7 cellular contexts compared by ENCODE assay signal in genomic region chr22:19756288-19757128, GRCh38. TPM values are rescaled to one million over a fixed set of nuclear protein-coding genes. Genes with fewer than 3 reads are reported as not detected.
A peak's percentile ranks its signal among the peaks of the same experiment; 100 is the strongest.
DNase-seq lines count a peak whose midpoint lies in the region; ATAC-seq and TF ChIP-seq lines count a peak whose summit lies in the region.

No MANE protein-coding gene starts in this region.

- ATAC-seq in foreskin keratinocyte = peak; percentile 64
- ATAC-seq in HG03097 (IDR thresholded peaks at IDR 0.05; ENCODE audit: low FRiP score, unreplicated experiment) = no peak
- ATAC-seq in GM21360 (IDR thresholded peaks at IDR 0.05; ENCODE audit: unreplicated experiment) = no peak

- H3K27ac ChIP-seq in foreskin keratinocyte = no peak overlapping the region

- TF ChIP-seq CTCF in GM13977 (IDR thresholded peaks at IDR 0.05; ENCODE audit: extremely low read depth, insufficient read depth, missing control alignments) = peak; percentile 72
- peak; percentile 74 for TF ChIP-seq CTCF in foreskin keratinocyte (conservative IDR thresholded peaks at IDR 0.05)

- H3K27me3 ChIP-seq in foreskin keratinocyte = peaks cover 91% of the 10 kb centered on the region

- DNase-seq in GM13977 (ENCODE audit: low spot score) (peak; percentile 89), NCI-H82 (lab: John Stamatoyannopoulos, UW) (peak; percentile 69), activated T-helper 1 cell treated with Interleukin-2 at 50 U/mL for 16 hours (ENCODE audit: low read depth) (peak; percentile 60), foreskin keratinocyte (no peak)
- peak; percentile 28 to 53 (median 46) for DNase-seq in stimulated activated CD4-positive, alpha-beta T cell treated with anti-CD3 and anti-CD28 coated beads, Interleukin-12 subunit alpha, Interleukin-12 subunit beta, amount 100 ng/mL, for 48 hours (ENCODE audit: low read depth in 2 of 3, low spot score in 1 of 3)

- H3K4me1 ChIP-seq in foreskin keratinocyte = no peaks in the 10 kb centered on the region

- in situ Hi-C loops in GM13977 (cut with MboI; ENCODE audit: low pct_unique_long_range_greater_than_20kb, low sequenced_read_pairs, unreplicated experiment) = no loop called here

RNA-seq across cellular contexts. Expression of gene TBX1, which starts 4.1 kb away (rescaled TPM):
- 0.54 and 0.63 TPM in 2 replicates for total RNA-seq in foreskin keratinocyte
- polyA plus RNA-seq in foreskin keratinocyte = 0.51 and 1.3 TPM in 2 replicates

RNA-seq across cellular contexts. Expression of gene GP1BB, which starts 33.2 kb away (rescaled TPM):
- total RNA-seq in foreskin keratinocyte = 0.21 and 0.54 TPM in 2 replicates
- 0.28 and 0.56 TPM in 2 replicates for polyA plus RNA-seq in foreskin keratinocyte

RNA-seq across cellular contexts. Expression of gene SEPTIN5, which starts 42.2 kb away (rescaled TPM):
- total RNA-seq in foreskin keratinocyte = 4.8 and 6.1 TPM in 2 replicates
- 4.6 and 6.5 TPM in 2 replicates for polyA plus RNA-seq in foreskin keratinocyte

Comparison
In these comparisons a context has a peak if more than half of its experiments do, and no peak if none do; other contexts are left out.
1. DNase-seq: peak in GM13977 (single experiment), NCI-H82 (single experiment), activated T-helper 1 cell treated with Interleukin-2 at 50 U/mL for 16 hours (single experiment) and stimulated activated CD4-positive, alpha-beta T cell treated with anti-CD3 and anti-CD28 coated beads, Interleukin-12 subunit alpha, Interleukin-12 subunit beta, amount 100 ng/mL, for 48 hours (3 of 3); none in foreskin keratinocyte (0 of 2).